8 cellular contexts compared by ENCODE assay signal in the genomic region with DNA sequence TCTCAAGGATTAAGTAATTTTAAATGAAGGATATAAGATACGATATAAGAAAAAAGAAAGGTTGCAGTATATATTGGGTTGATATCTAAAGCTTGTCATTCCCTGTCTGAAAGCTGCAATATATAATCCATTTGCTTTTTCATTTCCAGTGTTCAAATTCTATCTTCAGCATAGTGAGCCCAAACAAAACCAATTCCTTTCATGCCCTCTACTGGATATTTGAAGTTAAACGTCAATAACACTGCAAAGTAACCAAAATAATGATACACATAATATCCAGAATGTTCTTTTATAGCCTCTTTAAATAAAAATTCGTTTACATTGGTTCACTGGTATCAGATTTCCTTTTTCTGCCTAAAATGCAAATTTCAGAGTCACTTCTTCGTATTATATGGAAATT.
DNase-seq lines count a peak whose midpoint lies in the region; ATAC-seq, FAIRE-seq and TF ChIP-seq lines count a peak whose summit lies in the region.

No MANE protein-coding gene starts in this region.

- SMC1A ChIA-PET in GM12878 (lab: Charles Lee; ENCODE audit: uncharacterized antibody, unreplicated experiment) = interaction anchor here (0.6 to 7.5 kb wide), 42 partner anchors 10 to 1060 kb away, joined by 3 to 104 read pairs (median 4); a partner anchor contains a TSS

- no peaks in the 10 kb centered on the region for H3K36me3 Mint-ChIP-seq in CD8-positive, alpha-beta T cell

- no peak for TF ChIP-seq EP300 in GM12878 (IDR thresholded peaks at IDR 0.05; ENCODE audit: borderline replicate concordance in 1 of 2, control insufficient read depth in 1 of 2, low read depth in 2 of 2, low read length in 2 of 2)

- no peak overlapping the region for H2AFZ ChIP-seq in GM12878 (ENCODE audit: control insufficient read depth, low read depth, low read length)

- peak; percentile 54 for ATAC-seq in GM12878
- no peak for ATAC-seq in CD8-positive, alpha-beta T cell
- ATAC-seq in mucosa of descending colon = no peak
- ATAC-seq in GM18867 (IDR thresholded peaks at IDR 0.05; ENCODE audit: unreplicated experiment) = no peak
- no peak for ATAC-seq in HG03571 (IDR thresholded peaks at IDR 0.05; ENCODE audit: unreplicated experiment)

- POLR2A ChIA-PET in GM12878 (lab: Charles Lee) = interaction anchor here (1.1 to 1.6 kb wide), 2 partner anchors 65 to 320 kb away, joined by 3 to 4 read pairs; a partner anchor contains a TSS
- POLR2A ChIA-PET in CD8-positive, alpha-beta T cell (lab: Charles Lee) = no interaction called here

- peak; percentile 58 for TF ChIP-seq RAD21 in GM12878 (IDR thresholded peaks at IDR 0.05; ENCODE audit: insufficient read depth, low read depth, low read length)

- H3K27ac ChIP-seq in GM12878 (ENCODE audit: control insufficient read depth, insufficient read depth) = no peak overlapping the region
- no peak overlapping the region for H3K27ac ChIP-seq in CD8-positive, alpha-beta T cell (ENCODE audit: low read depth, low read length)

- no peaks in the 10 kb centered on the region; the same call in 1 of the 2 replicates for H4K20me1 ChIP-seq in GM12878 (ENCODE audit: control insufficient read depth, insufficient read depth)

- H3K27me3 ChIP-seq in GM12878 (replicated peaks in 1 of 2; ENCODE audit: control insufficient read depth in 2 of 2, insufficient read depth in 2 of 2, low read length in 1 of 2) = no peaks in the 10 kb centered on the region
- H3K27me3 ChIP-seq in CD8-positive, alpha-beta T cell (ENCODE audit: insufficient read depth, low read length) = no peaks in the 10 kb centered on the region

- CTCF ChIA-PET in GM12878 (lab: Yijun Ruan, JAX) = interaction anchor here (0.7 to 4.7 kb wide), 39 partner anchors 12 to 628 kb away, joined by 3 to 99 read pairs (median 5); a partner anchor contains a TSS
- CTCF ChIA-PET in CD8-positive, alpha-beta T cell (lab: Charles Lee) = interaction anchor here (0.9 to 6.3 kb wide), 5 partner anchors 65 to 1060 kb away, joined by 3 to 40 read pairs (median 8); a partner anchor contains a TSS

- H3K4me3 ChIP-seq in GM12878 (no peak overlapping the region), mucosa of descending colon (no peak overlapping the region)
- H3K4me3 ChIP-seq in CD8-positive, alpha-beta T cell (ENCODE audit: low read depth, low read length) = no peak overlapping the region

- BruUV-seq in GM12878 (replicated peaks; lab: Mats Ljungman, UMichigan) = no TSS peak

- no peak overlapping the region for H3K4me3 Mint-ChIP-seq in CD8-positive, alpha-beta T cell

- no peaks in the 10 kb centered on the region for H3K9me3 ChIP-seq in GM12878 (replicated peaks; ENCODE audit: control insufficient read depth, insufficient read depth, low read length)
- no peaks in the 10 kb centered on the region for H3K9me3 ChIP-seq in CD8-positive, alpha-beta T cell (ENCODE audit: low read length)
- no peaks in the 10 kb centered on the region for H3K9me3 ChIP-seq in mucosa of descending colon

- TF ChIP-seq CTCF in GM12878 (IDR thresholded peaks at IDR 0.05 in 2 of 3, conservative IDR thresholded peaks at IDR 0.05 in 1 of 3; ENCODE audit: control insufficient read depth in 2 of 3, extremely low read depth in 1 of 3, insufficient read depth in 1 of 3, low read depth in 3 of 3, low read length in 3 of 3) (peak; percentile 4 to 57 (median 12); a peak in 2 of 6 replicates), mucosa of descending colon (IDR thresholded peaks at IDR 0.05) (no peak)
- TF ChIP-seq CTCF in CD8-positive, alpha-beta T cell (IDR thresholded peaks at IDR 0.05) = no peak

- H3K4me2 ChIP-seq in GM12878 (ENCODE audit: control insufficient read depth, insufficient read depth) = no peak overlapping the region

- no peaks in the 10 kb centered on the region for H3K9me3 Mint-ChIP-seq in CD8-positive, alpha-beta T cell

- no peaks in the 10 kb centered on the region for H3K79me2 ChIP-seq in GM12878 (ENCODE audit: control insufficient read depth, insufficient read depth, low read length)

- in situ Hi-C loops in GM12878 (cut with MboI) = no loop called here

- RAD21 ChIA-PET in GM12878 (lab: Charles Lee; ENCODE audit: unreplicated experiment) = interaction anchor here (0.9 to 4.5 kb wide), 11 partner anchors 10 to 623 kb away, joined by 4 to 45 read pairs (median 10); no protein-coding TSS in a partner anchor

- FAIRE-seq in GM12878 (lab: Jason Lieb, UNC) = no peak

- no peak for TF ChIP-seq POLR2A in GM12878 (IDR thresholded peaks at IDR 0.05; ENCODE audit: low read depth, low read length)

- H3K27me3 Mint-ChIP-seq in CD8-positive, alpha-beta T cell (ENCODE audit: low read depth) = peaks cover 27% of the 10 kb centered on the region

- intact Hi-C loops in GM12878 (cut with micrococcal nuclease; ENCODE audit: unreplicated experiment) (loop anchor here (1.0 to 2.0 kb wide), 3 partner anchors 95 to 623 kb away; no protein-coding TSS in a partner anchor), mucosa of descending colon (cut with DNase I, micrococcal nuclease) (no loop called here)
- intact Hi-C loops in CD8-positive, alpha-beta T cell (cut with DNase I, micrococcal nuclease) = loop anchor here in 1 of 2 experiments (5.0 kb wide), 1 partner anchor 622 kb away; no protein-coding TSS in a partner anchor

- no peak overlapping the region for H3K9ac ChIP-seq in GM12878 (ENCODE audit: control insufficient read depth, insufficient read depth, low read length)

- 24% methylated on average over 4 of the region's 4 CpGs for whole genome bisulfite sequencing in GM12878 (ENCODE audit: insufficient coverage, insufficient replicate concordance, low lambda C conversion rate, missing lambda C conversion rate)

- no peak overlapping the region for H3K27ac Mint-ChIP-seq in CD8-positive, alpha-beta T cell

- peak; percentile 28 for DNase-seq in EL
- DNase-seq in LoVo (ENCODE audit: low spot score) = peak; percentile 23
- DNase-seq in GM12878 (ENCODE audit: low read depth, low spot score) = no peak
- DNase-seq in myocyte (ENCODE audit: low read depth) = peak; percentile 45
- no peak for DNase-seq in CD8-positive, alpha-beta T cell
- DNase-seq in mucosa of descending colon = no peak

- H3K4me1 Mint-ChIP-seq in CD8-positive, alpha-beta T cell (ENCODE audit: low read depth) = no peaks in the 10 kb centered on the region

- H3K36me3 ChIP-seq in GM12878 (ENCODE audit: control insufficient read depth in 2 of 2, insufficient read depth in 2 of 2, low read length in 1 of 2) = no peaks in the 10 kb centered on the region
- no peaks in the 10 kb centered on the region for H3K36me3 ChIP-seq in CD8-positive, alpha-beta T cell (ENCODE audit: insufficient read depth, low read length)
- H3K36me3 ChIP-seq in mucosa of descending colon (ENCODE audit: low read depth) = no peaks in the 10 kb centered on the region

- H3K4me1 ChIP-seq in GM12878 (ENCODE audit: control insufficient read depth, insufficient read depth, low read length) (no peaks in the 10 kb centered on the region), mucosa of descending colon (ENCODE audit: low read depth) (no peaks in the 10 kb centered on the region)
- no peaks in the 10 kb centered on the region for H3K4me1 ChIP-seq in CD8-positive, alpha-beta T cell (ENCODE audit: insufficient read depth, low read length)

TF ChIP-seq in GM12878, 131 proteins besides CTCF, POLR2A, EP300 and RAD21:
- peak; percentile 63; the same call in 1 of the 2 replicates for TF ChIP-seq SMC3 (IDR thresholded peaks at IDR 0.05; ENCODE audit: borderline replicate concordance, low read length)
- no peak for TF ChIP-seq CBFB (IDR thresholded peaks at IDR 0.05; ENCODE audit: low read depth)
- TF ChIP-seq, protein P1, sequence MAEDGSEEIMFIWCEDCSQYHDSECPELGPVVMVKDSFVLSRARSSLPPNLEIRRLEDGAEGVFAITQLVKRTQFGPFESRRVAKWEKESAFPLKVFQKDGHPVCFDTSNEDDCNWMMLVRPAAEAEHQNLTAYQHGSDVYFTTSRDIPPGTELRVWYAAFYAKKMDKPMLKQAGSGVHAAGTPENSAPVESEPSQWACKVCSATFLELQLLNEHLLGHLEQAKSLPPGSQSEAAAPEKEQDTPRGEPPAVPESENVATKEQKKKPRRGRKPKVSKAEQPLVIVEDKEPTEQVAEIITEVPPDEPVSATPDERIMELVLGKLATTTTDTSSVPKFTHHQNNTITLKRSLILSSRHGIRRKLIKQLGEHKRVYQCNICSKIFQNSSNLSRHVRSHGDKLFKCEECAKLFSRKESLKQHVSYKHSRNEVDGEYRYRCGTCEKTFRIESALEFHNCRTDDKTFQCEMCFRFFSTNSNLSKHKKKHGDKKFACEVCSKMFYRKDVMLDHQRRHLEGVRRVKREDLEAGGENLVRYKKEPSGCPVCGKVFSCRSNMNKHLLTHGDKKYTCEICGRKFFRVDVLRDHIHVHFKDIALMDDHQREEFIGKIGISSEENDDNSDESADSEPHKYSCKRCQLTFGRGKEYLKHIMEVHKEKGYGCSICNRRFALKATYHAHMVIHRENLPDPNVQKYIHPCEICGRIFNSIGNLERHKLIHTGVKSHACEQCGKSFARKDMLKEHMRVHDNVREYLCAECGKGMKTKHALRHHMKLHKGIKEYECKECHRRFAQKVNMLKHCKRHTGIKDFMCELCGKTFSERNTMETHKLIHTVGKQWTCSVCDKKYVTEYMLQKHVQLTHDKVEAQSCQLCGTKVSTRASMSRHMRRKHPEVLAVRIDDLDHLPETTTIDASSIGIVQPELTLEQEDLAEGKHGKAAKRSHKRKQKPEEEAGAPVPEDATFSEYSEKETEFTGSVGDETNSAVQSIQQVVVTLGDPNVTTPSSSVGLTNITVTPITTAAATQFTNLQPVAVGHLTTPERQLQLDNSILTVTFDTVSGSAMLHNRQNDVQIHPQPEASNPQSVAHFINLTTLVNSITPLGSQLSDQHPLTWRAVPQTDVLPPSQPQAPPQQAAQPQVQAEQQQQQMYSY (CRISPR knock-in tag; IDR thresholded peaks at IDR 0.05) = no peak
- no peak for TF ChIP-seq SUPT20H (IDR thresholded peaks at IDR 0.05; ENCODE audit: borderline replicate concordance, control insufficient read depth, low read depth, low read length)
- TF ChIP-seq TBL1XR1 (IDR thresholded peaks at IDR 0.05; ENCODE audit: low read depth, low read length) = no peak

Comparison
In these comparisons a context has a peak if more than half of its experiments do, and no peak if none do; other contexts are left out.
1. DNase-seq: peak in EL (single experiment), LoVo (single experiment) and myocyte (single experiment); none in GM12878 (single experiment), CD8-positive, alpha-beta T cell (0 of 7) and mucosa of descending colon (0 of 3).
2. CTCF ChIP-seq: peak in GM12878 (3 of 3); none in CD8-positive, alpha-beta T cell (single experiment) and mucosa of descending colon (single experiment).